Comparison of ENCODE assay signal across 32 cellular contexts in the genomic region with DNA sequence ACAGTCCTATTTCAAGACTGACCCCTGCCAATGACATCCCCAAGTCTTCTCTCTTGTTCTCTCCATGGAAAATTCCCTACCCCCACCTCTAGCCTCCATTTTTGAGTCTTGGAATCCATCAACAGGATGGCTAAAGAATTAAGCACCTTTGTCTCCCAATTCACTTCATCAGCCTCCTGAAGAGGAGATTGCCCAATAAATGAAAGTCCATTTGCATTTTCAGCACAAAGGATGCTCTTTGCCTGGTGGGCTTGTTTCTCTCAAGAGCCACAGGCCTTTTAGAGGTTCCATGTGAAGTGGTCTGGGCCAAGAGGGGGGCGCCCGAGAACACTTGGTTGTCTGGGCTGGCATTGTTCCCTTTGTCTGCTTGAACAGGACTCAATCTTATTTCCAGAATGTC. TPM values are rescaled to one million over a fixed set of nuclear protein-coding genes. Genes with fewer than 3 reads are reported as not detected.
"Had no signal": no experiment of that assay in that cellular context is flagged by ENCODE, and none has a peak within 500 bp of the region (broad histone marks: within the 10 kb centered on the region; RNA-seq: fewer than 3 reads in every experiment).

No MANE protein-coding gene starts in this region.

- H3K27ac ChIP-seq: esophagus squamous epithelium, heart right ventricle, left lung, prostate gland, right atrium auricular region, suprapubic skin, transverse colon, upper lobe of right lung, uterus had no signal

- DNase-seq: effector memory CD4-positive, alpha-beta T cell; erythroblast; esophagus squamous epithelium; foreskin melanocyte; glutamatergic neuron; heart right ventricle; hippocampal formation; left cardiac atrium; left lung; mesenchymal stem cell; midbrain; naive thymus-derived CD4-positive, alpha-beta T cell; nucleus accumbens; stimulated activated CD4-positive, alpha-beta T cell treated with anti-CD3 and anti-CD28 coated beads, Interleukin-12 subunit alpha, Interleukin-12 subunit beta, amount 100 ng/mL, for 4 hours; stimulated activated CD4-positive, alpha-beta T cell treated with anti-CD3 and anti-CD28 coated beads, Interleukin-1b, Interleukin-23, amount 100 ng/mL, for 48 hours; stimulated activated CD4-positive, alpha-beta T cell treated with anti-CD3 and anti-CD28 coated beads, Interleukin-4, amount 100 ng/mL, for 1 hour; stimulated activated CD8-positive, alpha-beta memory T cell treated with anti-CD3 and anti-CD28 coated beads, Interleukin-4, amount 100 ng/mL, for 48 hours; stimulated activated naive CD4-positive, alpha-beta T cell; stimulated activated naive CD8-positive, alpha-beta T cell treated with anti-CD3 and anti-CD28 coated beads, Interleukin-15, amount 100 ng/mL, for 72 hours; transverse colon; upper lobe of right lung; uterus had no signal

- H3K4me2 ChIP-seq: smooth muscle cell had no signal

- ATAC-seq: heart right ventricle; left cardiac atrium; left lung; naive thymus-derived CD4-positive, alpha-beta T cell; sciatic nerve; stimulated activated naive CD8-positive, alpha-beta T cell treated with anti-CD3 and anti-CD28 coated beads, Interleukin-15, amount 100 ng/mL, for 72 hours; upper lobe of right lung had no signal

- H3K9me3 ChIP-seq: esophagus squamous epithelium, prostate gland, suprapubic skin, transverse colon, upper lobe of right lung, uterus had no signal

- H3K36me3 ChIP-seq: esophagus squamous epithelium, heart right ventricle, left lung, prostate gland, right atrium auricular region, suprapubic skin, transverse colon, upper lobe of right lung, uterus had no signal

- H3K4me1 Mint-ChIP-seq: naive thymus-derived CD4-positive, alpha-beta T cell; nephron; stimulated activated naive CD8-positive, alpha-beta T cell treated with anti-CD3 and anti-CD28 coated beads, Interleukin-15, amount 100 ng/mL, for 72 hours had no signal

- H3K27ac Mint-ChIP-seq: dendritic cell treated with granulocyte-macrophage colony-stimulating factor and Interleukin-4, amounts not matched to agents 40 ng/mL and 50 ng/mL, for 4 days; nephron; stimulated activated naive CD8-positive, alpha-beta T cell treated with anti-CD3 and anti-CD28 coated beads, Interleukin-15, amount 100 ng/mL, for 72 hours had no signal

- H3K4me3 Mint-ChIP-seq: dendritic cell treated with granulocyte-macrophage colony-stimulating factor and Interleukin-4, amounts not matched to agents 40 ng/mL and 50 ng/mL, for 4 days; naive thymus-derived CD4-positive, alpha-beta T cell; nephron; stimulated activated naive CD8-positive, alpha-beta T cell treated with anti-CD3 and anti-CD28 coated beads, Interleukin-15, amount 100 ng/mL, for 72 hours had no signal

- H3K27me3 ChIP-seq: esophagus squamous epithelium, heart right ventricle, left lung, right atrium auricular region, suprapubic skin, transverse colon, upper lobe of right lung, uterus had no signal

- H3K4me3 ChIP-seq: esophagus squamous epithelium, heart right ventricle, left lung, prostate gland, right atrium auricular region, smooth muscle cell, suprapubic skin, transverse colon, upper lobe of right lung, uterus had no signal

- H3K4me1 ChIP-seq: esophagus squamous epithelium, heart right ventricle, left lung, prostate gland, right atrium auricular region, suprapubic skin, transverse colon, upper lobe of right lung, uterus had no signal

RNA-seq across cellular contexts. Expression of a gene that starts 12.6 kb away (rescaled TPM):
- total RNA-seq: kidney epithelial cell, lung microvascular endothelial cell, osteocyte, right atrium auricular region had no signal
- polyA plus RNA-seq: naive thymus-derived CD4-positive, alpha-beta T cell had no signal
